Comparison of ENCODE assay signal across 24 cellular contexts in the genomic region with DNA sequence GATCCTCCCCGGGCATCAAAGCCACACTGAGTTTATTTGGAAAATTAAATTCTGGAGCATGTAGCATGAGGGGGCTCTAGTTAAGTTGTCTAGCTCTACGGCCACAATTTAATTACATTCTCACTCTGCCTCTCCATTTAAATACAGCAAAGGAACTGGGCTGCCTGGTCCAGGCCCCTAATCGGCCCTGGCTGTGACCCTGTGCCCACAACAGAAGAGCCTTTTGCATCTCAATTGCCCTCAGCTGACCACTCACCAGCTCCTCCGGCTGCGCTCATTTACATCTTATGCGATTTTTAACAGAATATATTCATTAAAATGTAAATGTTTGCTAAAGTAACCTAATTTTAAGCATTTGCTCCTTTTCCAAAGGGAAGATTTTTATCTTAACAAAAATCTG.
DNase-seq lines count a peak whose midpoint lies in the region; ATAC-seq and TF ChIP-seq lines count a peak whose summit lies in the region.
"Had no signal": no experiment of that assay in that cellular context is flagged by ENCODE, and none has a peak within 500 bp of the region (broad histone marks: within the 10 kb centered on the region; RNA-seq: fewer than 3 reads in every experiment).

No MANE protein-coding gene starts in this region.

- H3K27ac Mint-ChIP-seq in glutamatergic neuron (ENCODE audit: unreplicated experiment) = no peak overlapping the region
- H3K27ac Mint-ChIP-seq: CD4-positive, alpha-beta memory T cell had no signal

- H3K4me1 Mint-ChIP-seq in glutamatergic neuron (ENCODE audit: low read depth, unreplicated experiment) = peaks cover 8% of the 10 kb centered on the region

- H3K27ac ChIP-seq in DOHH2 (ENCODE audit: low read depth, low read length) (peak overlapping the region; percentile 100), OCI-LY7 (ENCODE audit: low read depth, low read length, poor library complexity, severe bottlenecking) (peak overlapping the region; percentile 24), iPS DF 6.9 (ENCODE audit: low read length) (no peak overlapping the region)
- H3K27ac ChIP-seq: SJCRH30 had no signal

- H2AFZ ChIP-seq in OCI-LY7 (ENCODE audit: low read length) = peak overlapping the region; percentile 77

- CTCF ChIA-PET in OCI-LY7 (lab: Charles Lee; ENCODE audit: unreplicated experiment) = interaction anchor here (0.8 to 1.5 kb wide), 3 partner anchors 11 to 20 kb away, joined by 3 to 4 read pairs (median 4); no protein-coding TSS in a partner anchor

- H3K9me2 ChIP-seq in DOHH2 (replicated peaks; ENCODE audit: control insufficient read depth, low read length) (no peaks in the 10 kb centered on the region), OCI-LY7 (ENCODE audit: insufficient read depth, low read length) (no peaks in the 10 kb centered on the region)

- H3F3A ChIP-seq in DOHH2 (ENCODE audit: control insufficient read depth, insufficient read depth) = peaks cover 54% of the 10 kb centered on the region

- peaks cover 3% of the 10 kb centered on the region for H3K27me3 Mint-ChIP-seq in glutamatergic neuron (ENCODE audit: unreplicated experiment)

- WGBS in iPS DF 6.9 (ENCODE audit: insufficient coverage, insufficient read length) = no CpG with 5 or more reads among the region's 6 CpGs

- DNase-seq in OCI-LY7 (ENCODE audit: low spot score) = no peak
- DNase-seq in iPS DF 6.9 (ENCODE audit: low read depth, low spot score) = peak; percentile 25
- peak; percentile 27 for DNase-seq in sciatic nerve (ENCODE audit: low spot score)
- no peak for DNase-seq in AG08396 (ENCODE audit: low spot score)
- DNase-seq in ACHN = no peak
- DNase-seq in glutamatergic neuron = no peak
- DNase-seq: 8988T; AML-193; C1 segment of cervical spinal cord; CD4-positive, alpha-beta memory T cell; COR-L47; DMS53; IMR-90; KG1; MG63; NCI-H1105 treated with DMSO at 0.1 percent for 48 hours; NCI-H2029; NCI-H446 treated with DMSO at 0.1 percent for 48 hours; NCI-H526 treated with DMSO at 0.1 percent for 48 hours; SJCRH30 had no signal

- H3K79me2 ChIP-seq in DOHH2 (ENCODE audit: control insufficient read depth, low read length) (peaks cover 93% of the 10 kb centered on the region), OCI-LY7 (ENCODE audit: insufficient read depth, low read depth, low read length) (no peaks in the 10 kb centered on the region)

- peak overlapping the region; percentile 68 for H3K4me2 ChIP-seq in DOHH2 (ENCODE audit: low read length)
- H3K4me2 ChIP-seq in OCI-LY7 (ENCODE audit: low read length) = peak overlapping the region; percentile 73

- intact Hi-C loops in OCI-LY7 (cut with micrococcal nuclease; ENCODE audit: unreplicated experiment) = no loop called here
- intact Hi-C loops in sciatic nerve (cut with DNase I) = no loop called here

- BruUV-seq in OCI-LY7 (replicated peaks; lab: Mats Ljungman, UMichigan) = no TSS peak

- H3K27me3 ChIP-seq in DOHH2 (ENCODE audit: control insufficient read depth, low read length) = no peaks in the 10 kb centered on the region
- no peaks in the 10 kb centered on the region for H3K27me3 ChIP-seq in iPS DF 6.9 (ENCODE audit: control insufficient read depth, insufficient read depth, low read length)
- H3K27me3 ChIP-seq: SJCRH30 had no signal

- H3K36me3 ChIP-seq in DOHH2 (ENCODE audit: control insufficient read depth, low read length) (peaks cover 44% of the 10 kb centered on the region), OCI-LY7 (ENCODE audit: insufficient read depth, low read length) (no peaks in the 10 kb centered on the region), iPS DF 6.9 (ENCODE audit: control insufficient read depth, insufficient read depth, low read length) (no peaks in the 10 kb centered on the region)
- H3K36me3 ChIP-seq: MG63, SJCRH30 had no signal

- in situ Hi-C loops in ACHN (cut with HindIII; ENCODE audit: low pct_ligation_motif_present, low pct_unique_long_range_greater_than_20kb, low sequenced_read_pairs) = no loop called here

- POLR2A ChIA-PET in OCI-LY7 (lab: Charles Lee) = interaction anchor here (5.1 kb wide), 1 partner anchor 11 kb away, joined by 50 read pairs; no protein-coding TSS in a partner anchor

- H3K4me1 ChIP-seq in DOHH2 (ENCODE audit: control insufficient read depth, low read length) (peaks cover 100% of the 10 kb centered on the region), OCI-LY7 (ENCODE audit: insufficient read depth, low read length, poor library complexity, severe bottlenecking) (peaks cover 78% of the 10 kb centered on the region), iPS DF 6.9 (ENCODE audit: control insufficient read depth, insufficient read depth, low read length) (peaks cover 13% of the 10 kb centered on the region)
- H3K4me1 ChIP-seq: SJCRH30 had no signal

- H3K9me3 Mint-ChIP-seq in glutamatergic neuron (ENCODE audit: unreplicated experiment) = peaks cover 2% of the 10 kb centered on the region

- TF ChIP-seq CTCF in DOHH2 (IDR thresholded peaks at IDR 0.05; ENCODE audit: low read depth, low read length, poor library complexity, severe bottlenecking) = no peak
- TF ChIP-seq CTCF in OCI-LY7 (conservative IDR thresholded peaks at IDR 0.05; ENCODE audit: low read length) = no peak
- no peak for TF ChIP-seq CTCF in glutamatergic neuron (IDR thresholded peaks at IDR 0.05; ENCODE audit: partially characterized antibody, unreplicated experiment)

- H3K4me3 ChIP-seq in DOHH2 (ENCODE audit: low read length) (peak overlapping the region; percentile 65), OCI-LY7 (ENCODE audit: low read depth, low read length, poor library complexity, severe bottlenecking) (no peak overlapping the region), iPS DF 6.9 (ENCODE audit: low read length) (no peak overlapping the region)
- H3K4me3 ChIP-seq: MG63, SJCRH30 had no signal

- H3K9me3 ChIP-seq in DOHH2 (ENCODE audit: control insufficient read depth, insufficient read depth, low read length) = no peaks in the 10 kb centered on the region
- H3K9me3 ChIP-seq in OCI-LY7 (ENCODE audit: low read length) = no peaks in the 10 kb centered on the region
- H3K9me3 ChIP-seq in iPS DF 6.9 (ENCODE audit: control insufficient read depth, insufficient read depth, low read length) = no peaks in the 10 kb centered on the region
- H3K9me3 ChIP-seq: MG63, SJCRH30 had no signal

- no peaks in the 10 kb centered on the region for H4K20me1 ChIP-seq in DOHH2 (ENCODE audit: control insufficient read depth, insufficient read depth, low read depth, low read length)
- no peaks in the 10 kb centered on the region for H4K20me1 ChIP-seq in OCI-LY7 (ENCODE audit: insufficient read depth, low read length)

- no peak overlapping the region for H3K4me3 Mint-ChIP-seq in glutamatergic neuron (ENCODE audit: unreplicated experiment)
- H3K4me3 Mint-ChIP-seq: CD4-positive, alpha-beta memory T cell had no signal

- H3K36me3 Mint-ChIP-seq in glutamatergic neuron (ENCODE audit: unreplicated experiment) = no peaks in the 10 kb centered on the region
- H3K36me3 Mint-ChIP-seq: CD4-positive, alpha-beta memory T cell had no signal

- ATAC-seq in sciatic nerve = no peak
- ATAC-seq in GM18870 (IDR thresholded peaks at IDR 0.05; ENCODE audit: unreplicated experiment) = no peak
- ATAC-seq: Right ventricle myocardium inferior, SK-N-SH treated with all-trans-retinoic acid at 6 μM for 48 hours had no signal

Comparison
In these comparisons a context has a peak if more than half of its experiments do, and no peak if none do; other contexts are left out.
1. DNase-seq: peak in iPS DF 6.9 (single experiment) and sciatic nerve (single experiment); none in OCI-LY7 (single experiment), AG08396 (single experiment), ACHN (single experiment) and glutamatergic neuron (single experiment).